In the genomic region with DNA sequence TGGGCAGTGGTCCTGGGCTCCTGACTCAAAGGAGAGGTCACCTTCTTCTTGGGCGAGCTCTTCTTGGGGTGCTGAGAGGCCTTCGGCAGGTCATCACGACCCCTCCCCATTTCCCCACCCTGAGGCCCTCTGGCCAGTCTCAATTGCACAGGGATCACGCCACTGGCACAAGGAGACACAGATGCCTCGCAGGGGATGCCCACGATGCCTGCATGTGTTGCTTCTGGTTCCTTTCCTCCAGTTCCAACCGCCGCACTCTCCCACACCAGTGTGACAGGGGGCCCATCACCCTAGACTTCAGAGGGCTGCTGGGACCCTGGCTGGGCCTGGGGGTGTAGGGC, we compare ENCODE assay signal across 18 cellular contexts. TPM values are rescaled to one million over a fixed set of nuclear protein-coding genes. Genes with fewer than 3 reads are reported as not detected.
DNase-seq lines count a peak whose midpoint lies in the region; ATAC-seq, FAIRE-seq and TF ChIP-seq lines count a peak whose summit lies in the region.
"Had no signal": no experiment of that assay in that cellular context is flagged by ENCODE, and none has a peak within 500 bp of the region (broad histone marks: within the 10 kb centered on the region; RNA-seq: fewer than 3 reads in every experiment).

No MANE protein-coding gene starts in this region.

- intact Hi-C loops in K562 (cut with micrococcal nuclease) = no loop called here
- intact Hi-C loops in head of caudate nucleus (cut with DNase I) = no loop called here

- BruUV-seq in K562 (replicated peaks; lab: Mats Ljungman, UMichigan) = no TSS peak

- peak; percentile 6 for FAIRE-seq in K562 (lab: Jason Lieb, UNC)
- FAIRE-seq: A549, GM12892, HepG2, HTR-8/SVneo had no signal

- H3K14ac ChIP-seq in neuronal stem cell (ENCODE audit: low read length) = peak overlapping the region; percentile 63

- no peak overlapping the region for H4K91ac ChIP-seq in neuronal stem cell (ENCODE audit: low read depth, low read length, poor library complexity)

- peak overlapping the region; percentile 81 for H3K4me2 ChIP-seq in BLaER1
- peak overlapping the region in 9 of 11 experiments; percentile 38 to 82 (median 75); a peak in 18 of 22 replicates for H3K4me2 ChIP-seq in BLaER1 treated with 17β-estradiol and CSF1 and Interleukin-3, amounts not matched to agents 10 nM and 100 nM
- no peak overlapping the region for H3K4me2 ChIP-seq in K562 (ENCODE audit: insufficient read depth, low read length)
- no peak overlapping the region for H3K4me2 ChIP-seq in neuronal stem cell (ENCODE audit: insufficient read depth, low read length, poor library complexity, severe bottlenecking)
- no peak overlapping the region for H3K4me2 ChIP-seq in smooth muscle cell
- H3K4me2 ChIP-seq: A549 had no signal

- H4K8ac ChIP-seq in neuronal stem cell (ENCODE audit: low read depth, low read length) = no peak overlapping the region

- POLR2A ChIA-PET in K562 (lab: Yijun Ruan, JAX) = interaction anchor here (1.2 kb wide), 1 partner anchor 33 kb away, joined by 5 read pairs; a partner anchor contains a TSS

- peak overlapping the region; percentile 73 for H3K23ac ChIP-seq in neuronal stem cell (ENCODE audit: low read depth, low read length, poor library complexity)

- H4K20me1 ChIP-seq in BLaER1 = peaks cover 22% of the 10 kb centered on the region; the same call in 1 of the 2 replicates
- peaks cover 0 to 43% (median 20%) of the 10 kb centered on the region in 11 experiments; a peak in 11 of 22 replicates for H4K20me1 ChIP-seq in BLaER1 treated with 17β-estradiol and CSF1 and Interleukin-3, amounts not matched to agents 10 nM and 100 nM
- H4K20me1 ChIP-seq in K562 (replicated peaks; ENCODE audit: control insufficient read depth, insufficient read depth, low read length) = no peaks in the 10 kb centered on the region; the same call in 1 of the 2 replicates
- no peaks in the 10 kb centered on the region for H4K20me1 ChIP-seq in smooth muscle cell (ENCODE audit: low read depth)

- peaks cover 5% of the 10 kb centered on the region for H3K36me3 Mint-ChIP-seq in endothelial cell (ENCODE audit: low read depth, unreplicated experiment)

- H3K9me1 ChIP-seq in K562 (ENCODE audit: control insufficient read depth, insufficient read depth, low read length) = no peaks in the 10 kb centered on the region

- peaks cover 16% of the 10 kb centered on the region for H3K4me1 Mint-ChIP-seq in endothelial cell (ENCODE audit: unreplicated experiment)

- peak overlapping the region; percentile 90 for H2BK5ac ChIP-seq in neuronal stem cell (ENCODE audit: low read length)

- H3K27me3 Mint-ChIP-seq in endothelial cell (ENCODE audit: unreplicated experiment) = peaks cover 1% of the 10 kb centered on the region
- H3K27me3 Mint-ChIP-seq: CD8-positive, alpha-beta memory T cell had no signal

- H3K4me3 Mint-ChIP-seq in endothelial cell (ENCODE audit: unreplicated experiment) = no peak overlapping the region
- H3K4me3 Mint-ChIP-seq: CD8-positive, alpha-beta memory T cell had no signal

- H3K27ac Mint-ChIP-seq in endothelial cell (ENCODE audit: unreplicated experiment) = no peak overlapping the region
- H3K27ac Mint-ChIP-seq: CD8-positive, alpha-beta memory T cell had no signal

- no peaks in the 10 kb centered on the region for H3F3A ChIP-seq in smooth muscle cell (ENCODE audit: low read depth)

- no peak overlapping the region for H2BK12ac ChIP-seq in neuronal stem cell (ENCODE audit: low read length)

- WGBS in K562 (ENCODE audit: insufficient coverage, low coverage, missing lambda C conversion rate) = 65% methylated on average over 7 of the region's 8 CpGs
- WGBS in neuronal stem cell (ENCODE audit: extremely low coverage in 2 of 2, insufficient read length in 2 of 2, insufficient replicate concordance in 1 of 2), 2 donors = no CpG with 5 or more reads among the region's 8 CpGs
- WGBS in smooth muscle cell (ENCODE audit: low lambda C conversion rate) = 96% methylated on average over 8 of the region's 8 CpGs

- DNase-seq in K562 (ENCODE audit: extremely low read depth in 1 of 4, low spot score in 3 of 4) (no peak), neuronal stem cell (ENCODE audit: low spot score) (no peak), endothelial cell (ENCODE audit: low spot score) (no peak), smooth muscle cell (lab: John Stamatoyannopoulos, UW; ENCODE audit: unreplicated experiment) (no peak), head of caudate nucleus (no peak)
- DNase-seq: BE2C; Caco-2; CD8-positive, alpha-beta memory T cell; DND-41; GOT3 had no signal

- H3K79me1 ChIP-seq in neuronal stem cell (ENCODE audit: low read depth, low read length) = peaks cover 4% of the 10 kb centered on the region

- H3K27me3 ChIP-seq in BLaER1 = no peaks in the 10 kb centered on the region
- no peaks in the 10 kb centered on the region for H3K27me3 ChIP-seq in BLaER1 treated with 17β-estradiol and CSF1 and Interleukin-3, amounts not matched to agents 10 nM and 100 nM
- no peaks in the 10 kb centered on the region for H3K27me3 ChIP-seq in K562 (ENCODE audit: control insufficient read depth in 2 of 2, insufficient read depth in 2 of 2, low read length in 2 of 2)
- no peaks in the 10 kb centered on the region for H3K27me3 ChIP-seq in neuronal stem cell (ENCODE audit: control insufficient read depth in 3 of 3, insufficient read depth in 3 of 3, low read depth in 1 of 3, low read length in 3 of 3)
- no peaks in the 10 kb centered on the region for H3K27me3 ChIP-seq in smooth muscle cell (ENCODE audit: low read depth)
- H3K27me3 ChIP-seq: BE2C had no signal

- CTCF ChIA-PET in K562 (lab: Yijun Ruan, JAX; ENCODE audit: low intra/inter-chr PET ratio) = no interaction called here

- H3K27ac ChIP-seq in BLaER1 (peak overlapping the region; percentile 30; the same call in 1 of the 2 replicates), K562 (ENCODE audit: extremely low read depth, low read depth, low read length) (no peak overlapping the region), neuronal stem cell (replicated peaks; ENCODE audit: low read length) (no peak overlapping the region), smooth muscle cell (ENCODE audit: low read depth) (no peak overlapping the region)
- H3K27ac ChIP-seq in BLaER1 treated with 17β-estradiol and CSF1 and Interleukin-3, amounts not matched to agents 10 nM and 100 nM = peak overlapping the region in 8 of 11 experiments; percentile 5 to 54 (median 38); a peak in 9 of 22 replicates
- H3K27ac ChIP-seq: A549 had no signal

- TF ChIP-seq RAD21 in K562 (CRISPR knock-in tag; conservative IDR thresholded peaks at IDR 0.05 in 1 of 2, IDR thresholded peaks at IDR 0.05 in 1 of 2) = no peak

- H3K9ac ChIP-seq in BLaER1 (0 out of 2 replicates have a peak overlapping the region, but pooled peaks have one; percentile 4), K562 (ENCODE audit: insufficient read depth in 1 of 2, low read depth in 2 of 2, low read length in 2 of 2) (peak overlapping the region in 1 of 2 experiments; percentile 52; a peak in 1 of 4 replicates), neuronal stem cell (ENCODE audit: low read depth, low read length, poor library complexity) (no peak overlapping the region), smooth muscle cell (ENCODE audit: low read depth) (no peak overlapping the region)
- H3K9ac ChIP-seq in BLaER1 treated with 17β-estradiol and CSF1 and Interleukin-3, amounts not matched to agents 10 nM and 100 nM = peak overlapping the region in 3 of 11 experiments; percentile 32 to 52 (median 43); a peak in 4 of 22 replicates

- H3K79me2 ChIP-seq in K562 (ENCODE audit: control insufficient read depth, insufficient read depth, low read length) (no peaks in the 10 kb centered on the region), smooth muscle cell (ENCODE audit: low read depth) (no peaks in the 10 kb centered on the region)

- no peak overlapping the region for H2BK15ac ChIP-seq in neuronal stem cell (ENCODE audit: low read length)

- no peak for TF ChIP-seq EP300 in K562 (IDR thresholded peaks at IDR 0.05; ENCODE audit: low read length)

- H2BK120ac ChIP-seq in neuronal stem cell (ENCODE audit: low read depth, low read length) = no peak overlapping the region

- H3K4me1 ChIP-seq in BLaER1 (peaks cover 63% of the 10 kb centered on the region), K562 (replicated peaks in 1 of 2; ENCODE audit: control insufficient read depth in 2 of 2, insufficient read depth in 2 of 2, low read length in 2 of 2) (peaks cover 20 to 53% of the 10 kb centered on the region in 2 experiments), neuronal stem cell (ENCODE audit: control insufficient read depth in 2 of 2, insufficient read depth in 1 of 2, low read depth in 1 of 2, low read length in 2 of 2) (peaks cover 13 to 17% of the 10 kb centered on the region in 2 donors), smooth muscle cell (ENCODE audit: low read depth) (peaks cover 15% of the 10 kb centered on the region)
- peaks cover 33 to 67% (median 63%) of the 10 kb centered on the region in 10 experiments for H3K4me1 ChIP-seq in BLaER1 treated with 17β-estradiol and CSF1 and Interleukin-3, amounts not matched to agents 10 nM and 100 nM
- H3K4me1 ChIP-seq: HAP-1 had no signal

- no peaks in the 10 kb centered on the region for H3K9me3 Mint-ChIP-seq in endothelial cell (ENCODE audit: unreplicated experiment)
- H3K9me3 Mint-ChIP-seq: CD8-positive, alpha-beta memory T cell had no signal

- no peaks in the 10 kb centered on the region for H3K9me3 ChIP-seq in BLaER1
- no peaks in the 10 kb centered on the region for H3K9me3 ChIP-seq in BLaER1 treated with 17β-estradiol and CSF1 and Interleukin-3, amounts not matched to agents 10 nM and 100 nM (replicated peaks in 1 of 11)
- H3K9me3 ChIP-seq in K562 (replicated peaks; ENCODE audit: control insufficient read depth, insufficient read depth, low read depth, low read length) = no peaks in the 10 kb centered on the region
- no peaks in the 10 kb centered on the region for H3K9me3 ChIP-seq in neuronal stem cell (replicated peaks in 1 of 2; ENCODE audit: control insufficient read depth in 2 of 2, insufficient read depth in 1 of 2, low read depth in 1 of 2, low read length in 2 of 2)
- H3K9me3 ChIP-seq in smooth muscle cell (replicated peaks; ENCODE audit: low read depth) = no peaks in the 10 kb centered on the region
- H3K9me3 ChIP-seq: A549, BE2C, Caco-2, HAP-1 had no signal

- H2AFZ ChIP-seq in K562 (ENCODE audit: low read depth, low read length) (no peak overlapping the region), neuronal stem cell (ENCODE audit: low read length) (no peak overlapping the region), smooth muscle cell (ENCODE audit: low read depth) (no peak overlapping the region)

- no peak for TF ChIP-seq POLR2A in K562 (conservative IDR thresholded peaks at IDR 0.05)

- H2AK5ac ChIP-seq in neuronal stem cell (ENCODE audit: low read depth, low read length) = peak overlapping the region; percentile 90

- H3K4me3 ChIP-seq in BLaER1 = no peak overlapping the region
- H3K4me3 ChIP-seq in BLaER1 treated with 17β-estradiol and CSF1 and Interleukin-3, amounts not matched to agents 10 nM and 100 nM = no peak overlapping the region
- H3K4me3 ChIP-seq in K562 = no peak overlapping the region
- no peak overlapping the region for H3K4me3 ChIP-seq in neuronal stem cell (ENCODE audit: low read length in 2 of 2)
- H3K4me3 ChIP-seq in smooth muscle cell = no peak overlapping the region
- H3K4me3 ChIP-seq: A549, HAP-1 had no signal

- peaks cover 6% of the 10 kb centered on the region for H3K36me3 ChIP-seq in BLaER1
- H3K36me3 ChIP-seq in BLaER1 treated with 17β-estradiol and CSF1 and Interleukin-3, amounts not matched to agents 10 nM and 100 nM = peaks cover 2 to 34% (median 6%) of the 10 kb centered on the region in 11 experiments; a peak in 17 of 22 replicates
- H3K36me3 ChIP-seq in K562 (ENCODE audit: control insufficient read depth, insufficient read depth, low read length) = peaks cover 3% of the 10 kb centered on the region; the same call in 1 of the 3 replicates
- H3K36me3 ChIP-seq in neuronal stem cell (replicated peaks in 1 of 2; ENCODE audit: control insufficient read depth in 2 of 2, insufficient read depth in 2 of 2, low read length in 2 of 2) = peaks cover 7 to 11% of the 10 kb centered on the region in 2 donors
- H3K36me3 ChIP-seq in smooth muscle cell (ENCODE audit: low read depth) = no peaks in the 10 kb centered on the region

- H3K4ac ChIP-seq in neuronal stem cell (ENCODE audit: low read length) = peak overlapping the region; percentile 53

- ATAC-seq in K562 (no peak), HG02610 (IDR thresholded peaks at IDR 0.05; ENCODE audit: unreplicated experiment) (no peak)
- ATAC-seq: A549, HepG2 had no signal

- peak overlapping the region; percentile 64 for H3K18ac ChIP-seq in neuronal stem cell (ENCODE audit: low read length)

- TF ChIP-seq CTCF in K562 (IDR thresholded peaks at IDR 0.05 in 2 of 3, conservative IDR thresholded peaks at IDR 0.05 in 1 of 3; ENCODE audit: insufficient read depth in 2 of 3, low read depth in 1 of 3, low read length in 3 of 3) (no peak), endothelial cell (IDR thresholded peaks at IDR 0.05; ENCODE audit: unreplicated experiment) (no peak), smooth muscle cell (IDR thresholded peaks at IDR 0.05; ENCODE audit: borderline replicate concordance, insufficient read depth, poor library complexity, severe bottlenecking) (no peak)

- in situ Hi-C loops in K562 (cut with MboI) = no loop called here

RNA-seq across cellular contexts. Expression of a gene that starts 1.3 kb away (rescaled TPM):
- 2.0 and 6.1 TPM in 2 replicates for total RNA-seq in K562 (2011; cell fraction: chromatin; rRNA removed; ENCODE audit: low replicate concordance)
- total RNA-seq in K562 (2011; cell fraction: nucleolus; rRNA removed) = 2.8 and 3.8 TPM in 2 replicates
- total RNA-seq in K562 (2011; cell fraction: nucleoplasm; rRNA removed) = 2.3 TPM in 2 replicates
- total RNA-seq in K562 (2014; rRNA removed) (0.09 and 0.45 TPM in 2 replicates), K562 (2014; rRNA removed; fragmentation: Illumina TruSeq; extraction: Trizol) (0.15 and 0.16 TPM in 2 replicates), K562 (2015; rRNA removed; fragmentation: Illumina TruSeq; extraction: Trizol) (0.51 and 0.53 TPM in 2 replicates), K562 (2021) (3.0 and 4.0 TPM in 2 replicates), endothelial cell (ENCODE audit: unreplicated experiment) (4.2 TPM), smooth muscle cell (0.04 and 0.18 TPM in 2 replicates)
- polyA plus RNA-seq in K562 (2011; rRNA removed) (0.46 and 0.65 TPM in 2 replicates), K562 (2014; fragmentation: Illumina TruSeq; extraction: Trizol) (0.62 and 0.91 TPM in 2 replicates), K562 (2014; fragmentation: Nextera tagmentation; extraction: Ambion mirVana) (not detected), K562 (2014; rRNA removed) (0.57 and 0.77 TPM in 2 replicates), smooth muscle cell (0.73 and 1.7 TPM in 2 replicates)
- 0.32 and 0.43 TPM in 2 replicates for polyA plus RNA-seq in K562 (2011; cell fraction: cytosol; rRNA removed)
- polyA plus RNA-seq in K562 (2011; cell fraction: nucleus; rRNA removed) = 2.8 and 6.2 TPM in 2 replicates
- polyA plus RNA-seq in K562 (2012) = 0.77 and 2.3 TPM in 2 replicates
- 0.14 and 0.21 TPM in 2 replicates for polyA minus RNA-seq in K562 (2011; rRNA and poly(A)+ RNA removed)
- not detected in 2 replicates for polyA minus RNA-seq in K562 (2011; cell fraction: cytosol; rRNA and poly(A)+ RNA removed)
- 0.54 and 0.89 TPM in 2 replicates for polyA minus RNA-seq in K562 (2011; cell fraction: nucleus; rRNA and poly(A)+ RNA removed)
- 3.7 TPM for polyA plus RNA-seq in neuronal stem cell (2013, experiment 1 of 2)
- polyA plus RNA-seq in neuronal stem cell (2013, experiment 2 of 2) = 4.0 TPM
- polyA plus RNA-seq: CD8-positive, alpha-beta memory T cell had no signal

RNA-seq across cellular contexts. Expression of a gene that starts 32.3 kb away (rescaled TPM):
- 66.1 and 166 TPM in 2 replicates for total RNA-seq in K562 (2011; cell fraction: chromatin; rRNA removed; ENCODE audit: low replicate concordance)
- 99.4 and 113 TPM in 2 replicates for total RNA-seq in K562 (2011; cell fraction: nucleolus; rRNA removed)
- total RNA-seq in K562 (2011; cell fraction: nucleoplasm; rRNA removed) = 67.0 and 84.1 TPM in 2 replicates
- 118 and 134 TPM in 2 replicates for total RNA-seq in K562 (2014; rRNA removed)
- total RNA-seq in K562 (2014; rRNA removed; fragmentation: Illumina TruSeq; extraction: Trizol) = 43.2 and 58.5 TPM in 2 replicates
- 80.7 and 83.7 TPM in 2 replicates for total RNA-seq in K562 (2015; rRNA removed; fragmentation: Illumina TruSeq; extraction: Trizol)
- total RNA-seq in K562 (2021) = 106 and 110 TPM in 2 replicates
- polyA plus RNA-seq in K562 (2011; rRNA removed) = 80.2 TPM in 2 replicates
- polyA plus RNA-seq in K562 (2011; cell fraction: cytosol; rRNA removed) = 88.7 and 143 TPM in 2 replicates
- 254 and 348 TPM in 2 replicates for polyA plus RNA-seq in K562 (2011; cell fraction: nucleus; rRNA removed)
- 75.0 and 82.6 TPM in 2 replicates for polyA plus RNA-seq in K562 (2012)
- 105 and 107 TPM in 2 replicates for polyA plus RNA-seq in K562 (2014; fragmentation: Illumina TruSeq; extraction: Trizol)
- polyA plus RNA-seq in K562 (2014; fragmentation: Nextera tagmentation; extraction: Ambion mirVana) = 1 to 10 TPM; 3.8 to 8.4 TPM
- polyA plus RNA-seq in K562 (2014; rRNA removed) = 95.1 and 107 TPM in 2 replicates
- 52.2 and 85.8 TPM in 2 replicates for polyA minus RNA-seq in K562 (2011; rRNA and poly(A)+ RNA removed)
- polyA minus RNA-seq in K562 (2011; cell fraction: cytosol; rRNA and poly(A)+ RNA removed) = 57.6 and 64.2 TPM in 2 replicates
- 59.4 and 67.3 TPM in 2 replicates for polyA minus RNA-seq in K562 (2011; cell fraction: nucleus; rRNA and poly(A)+ RNA removed)
- 61.8 TPM for polyA plus RNA-seq in neuronal stem cell (2013, experiment 1 of 2)
- 62.4 TPM for polyA plus RNA-seq in neuronal stem cell (2013, experiment 2 of 2)
- total RNA-seq in endothelial cell (ENCODE audit: unreplicated experiment) = 71.7 TPM
- 34.5 and 44.2 TPM in 2 replicates for total RNA-seq in smooth muscle cell
- polyA plus RNA-seq in smooth muscle cell = 59.0 and 66.0 TPM in 2 replicates

RNA-seq across cellular contexts. Expression of a gene that starts 57.9 kb away (rescaled TPM):
- total RNA-seq in K562 (2011; cell fraction: chromatin; rRNA removed; ENCODE audit: low replicate concordance) = 62.0 and 176 TPM in 2 replicates
- 78.8 and 97.7 TPM in 2 replicates for total RNA-seq in K562 (2011; cell fraction: nucleolus; rRNA removed)
- 55.4 and 58.4 TPM in 2 replicates for total RNA-seq in K562 (2011; cell fraction: nucleoplasm; rRNA removed)
- total RNA-seq in K562 (2014; rRNA removed) = 27.1 and 36.2 TPM in 2 replicates
- total RNA-seq in K562 (2014; rRNA removed; fragmentation: Illumina TruSeq; extraction: Trizol) = 9.4 and 12.0 TPM in 2 replicates
- total RNA-seq in K562 (2015; rRNA removed; fragmentation: Illumina TruSeq; extraction: Trizol) = 25.8 and 25.9 TPM in 2 replicates
- total RNA-seq in K562 (2021) = 28.6 and 37.3 TPM in 2 replicates
- 40.3 and 45.9 TPM in 2 replicates for polyA plus RNA-seq in K562 (2011; rRNA removed)
- polyA plus RNA-seq in K562 (2011; cell fraction: cytosol; rRNA removed) = 34.7 and 62.2 TPM in 2 replicates
- polyA plus RNA-seq in K562 (2011; cell fraction: nucleus; rRNA removed) = 170 and 326 TPM in 2 replicates
- polyA plus RNA-seq in K562 (2012) = 26.3 and 47.2 TPM in 2 replicates
- 28.7 and 34.9 TPM in 2 replicates for polyA plus RNA-seq in K562 (2014; fragmentation: Illumina TruSeq; extraction: Trizol)
- 1 to 10 TPM in 1 of 2 experiments, under 1 TPM in 1; 0.75 to 2.4 TPM for polyA plus RNA-seq in K562 (2014; fragmentation: Nextera tagmentation; extraction: Ambion mirVana)
- 39.5 and 43.3 TPM in 2 replicates for polyA plus RNA-seq in K562 (2014; rRNA removed)
- 12.0 and 17.4 TPM in 2 replicates for polyA minus RNA-seq in K562 (2011; rRNA and poly(A)+ RNA removed)
- 13.6 and 18.5 TPM in 2 replicates for polyA minus RNA-seq in K562 (2011; cell fraction: cytosol; rRNA and poly(A)+ RNA removed)
- polyA minus RNA-seq in K562 (2011; cell fraction: nucleus; rRNA and poly(A)+ RNA removed) = 30.2 and 36.5 TPM in 2 replicates
- 48.3 TPM for polyA plus RNA-seq in neuronal stem cell (2013, experiment 1 of 2)
- polyA plus RNA-seq in neuronal stem cell (2013, experiment 2 of 2) = 47.0 TPM
- 80.6 TPM for total RNA-seq in endothelial cell (ENCODE audit: unreplicated experiment)
- 27.8 and 28.5 TPM in 2 replicates for total RNA-seq in smooth muscle cell
- 37.7 and 43.7 TPM in 2 replicates for polyA plus RNA-seq in smooth muscle cell

Comparison
In these comparisons a context has a peak if more than half of its experiments do, and no peak if none do; other contexts are left out.
1. H3K27ac ChIP-seq: peak in BLaER1 (single experiment) and BLaER1 treated with 17β-estradiol and CSF1 and Interleukin-3, amounts not matched to agents 10 nM and 100 nM (8 of 11); none in K562 (single experiment), neuronal stem cell (single experiment) and smooth muscle cell (single experiment).
2. H3K4me2 ChIP-seq: peak in BLaER1 (single experiment) and BLaER1 treated with 17β-estradiol and CSF1 and Interleukin-3, amounts not matched to agents 10 nM and 100 nM (9 of 11); none in K562 (single experiment), neuronal stem cell (single experiment) and smooth muscle cell (single experiment).